ENCODE assay signal across 8 cellular contexts in genomic region chr18:69044215-69044614, GRCh38.
"Had no signal": no experiment of that assay in that cellular context is flagged by ENCODE, and none has a peak within 500 bp of the region (broad histone marks: within the 10 kb centered on the region; RNA-seq: fewer than 3 reads in every experiment).

No MANE protein-coding gene starts in this region.

- H3K4me3 ChIP-seq: GM23338, K562 had no signal

- FAIRE-seq: H1, H54, HTR-8/SVneo, K562 had no signal

- ATAC-seq: GM23338, K562 had no signal

- H3K4me3 Mint-ChIP-seq: GM23338, H9 had no signal

- H3K4me2 ChIP-seq: GM23338 had no signal

- H3K27ac Mint-ChIP-seq: GM23338, H9 had no signal

- DNase-seq: H9, HCEC 1CT, IMR-90 had no signal

- H3K9me3 Mint-ChIP-seq: GM23338, H9 had no signal
